17 cellular contexts compared by ENCODE assay signal in the genomic region with DNA sequence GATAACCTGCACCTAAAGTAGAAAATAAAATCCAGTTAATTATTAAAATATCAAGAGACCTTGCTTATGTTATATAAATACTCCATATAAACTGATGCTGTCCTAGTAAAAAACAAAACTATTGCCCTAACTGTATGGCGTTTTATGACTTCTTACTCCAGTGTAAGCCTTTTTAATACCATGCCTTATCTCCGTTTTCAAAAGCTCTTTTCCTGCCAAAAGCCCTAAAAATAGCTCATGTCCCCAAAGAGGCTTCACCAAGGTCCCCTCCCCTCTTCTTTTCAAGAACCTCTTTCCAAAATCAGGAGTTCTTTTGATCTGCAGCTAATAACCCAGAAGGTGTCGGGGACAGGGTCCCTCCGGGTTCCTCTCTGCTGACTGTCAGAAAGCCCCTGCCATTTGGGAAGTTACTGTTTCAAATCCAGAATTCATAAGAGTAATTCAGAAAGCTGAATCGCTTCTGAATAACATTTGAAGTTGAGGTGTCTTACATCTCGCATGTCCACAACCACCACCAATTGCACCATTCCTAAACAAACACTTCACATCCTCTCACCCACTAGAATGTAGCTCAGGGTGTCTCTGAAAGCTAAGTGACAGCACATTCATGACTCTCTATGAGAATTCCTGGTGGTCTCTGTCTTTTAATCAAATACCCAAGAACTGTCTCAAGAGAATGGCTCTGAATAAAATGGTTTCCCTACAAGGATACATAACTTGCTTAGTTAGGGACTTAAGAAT.
"Had no signal": no experiment of that assay in that cellular context is flagged by ENCODE, and none has a peak within 500 bp of the region (broad histone marks: within the 10 kb centered on the region; RNA-seq: fewer than 3 reads in every experiment).

No MANE protein-coding gene starts in this region.

- H3K4me3 ChIP-seq: pancreas had no signal

- H3K27me3 ChIP-seq: brain microvascular endothelial cell, pancreas had no signal

- H3K9me3 ChIP-seq: pancreas had no signal

- H3K4me1 ChIP-seq: pancreas had no signal

- H3K27ac ChIP-seq: brain microvascular endothelial cell, pancreas had no signal

- ATAC-seq: activated CD4-positive, CD25-positive, alpha-beta regulatory T cell treated with anti-CD3 and anti-CD28 coated beads, Interleukin-2, amount 50 U/mL, for 24 hours; activated CD8-positive, alpha-beta memory T cell treated with anti-CD3 and anti-CD28 coated beads, Interleukin-2, amount 10 ng/mL, durations not matched to agents 7 days and 5 days; activated naive CD4-positive, alpha-beta T cell treated with anti-CD3 and anti-CD28 coated beads, Interleukin-2, amount 50 U/mL, for 72 hours; pancreas; stimulated activated effector memory CD8-positive, alpha-beta T cell treated with anti-CD3 and anti-CD28 coated beads, Interleukin-12 subunit alpha, Interleukin-12 subunit beta, amount 100 ng/mL, for 72 hours had no signal

- DNase-seq: activated CD4-positive, alpha-beta T cell treated with anti-CD3 and anti-CD28 coated beads, Interleukin-2, amount 50 U/mL, for 48 hours; activated CD8-positive, alpha-beta memory T cell treated with anti-CD3 and anti-CD28 coated beads, Interleukin-2, amount 10 ng/mL, durations not matched to agents 7 days and 5 days; activated effector memory CD4-positive, alpha-beta T cell treated with Interleukin-2 at 50 U/mL for 16 hours; activated T-cell treated with anti-CD3 and anti-CD28 coated beads, Interleukin-2, amount 50 U/mL, for 24 hours; amniotic stem cell; brain microvascular endothelial cell; endodermal cell; erythroblast; immature natural killer cell; mesendoderm; pancreas; retina; small intestine; trophoblast cell had no signal

- H3K36me3 ChIP-seq: brain microvascular endothelial cell had no signal
